Comparison of ENCODE assay signal across 25 cellular contexts in the genomic region with DNA sequence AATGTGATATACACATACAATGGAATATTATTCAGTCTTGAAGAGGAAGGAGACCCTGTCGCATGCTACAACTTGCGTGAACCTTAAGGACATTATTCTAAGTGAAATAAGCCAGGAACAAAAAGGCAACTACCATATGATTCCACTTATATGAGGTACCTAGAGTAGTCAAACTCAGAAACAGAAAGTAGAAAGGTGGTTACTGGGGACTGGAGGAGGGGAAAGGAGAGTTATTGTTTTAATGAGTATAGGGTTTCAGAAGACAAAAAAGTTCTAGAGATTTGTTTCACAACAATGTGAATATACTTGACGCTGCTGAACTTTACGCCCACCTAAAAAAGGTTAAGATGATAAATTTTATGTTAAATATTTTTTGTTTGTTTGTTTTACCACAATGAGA.
"Had no signal": no experiment of that assay in that cellular context is flagged by ENCODE, and none has a peak within 500 bp of the region (broad histone marks: within the 10 kb centered on the region; RNA-seq: fewer than 3 reads in every experiment).

No MANE protein-coding gene starts in this region.

- ATAC-seq: activated CD8-positive, alpha-beta memory T cell treated with anti-CD3 and anti-CD28 coated beads, Interleukin-2, amount 10 ng/mL, durations not matched to agents 7 days and 5 days; effector memory CD8-positive, alpha-beta T cell; gastroesophageal sphincter; natural killer cell; psoas muscle; stimulated activated memory B cell treated with anti-CD40 and anti-IgM and Interleukin-4, amounts not matched to agents 10 μg/mL and 1 μg/mL and 100 μg/mL, for 72 hours; upper lobe of right lung had no signal

- DNase-seq: activated CD4-positive, alpha-beta memory T cell treated with anti-CD3 and anti-CD28 coated beads, Interleukin-2, amount 10 ng/mL, durations not matched to agents 7 days and 5 days; activated CD4-positive, alpha-beta T cell treated with anti-CD3 and anti-CD28 coated beads, Interleukin-2, amount 10 ng/mL, durations not matched to agents 24 days and 14 days; activated CD8-positive, alpha-beta memory T cell treated with anti-CD3 and anti-CD28 coated beads, Interleukin-2, amount 10 ng/mL, durations not matched to agents 7 days and 5 days; activated gamma-delta T cell; activated naive CD4-positive, alpha-beta T cell treated with anti-CD3 and anti-CD28 coated beads, Interleukin-2, amount 10 ng/mL, durations not matched to agents 7 days and 5 days; amygdala; caudate nucleus; cortex of kidney; effector memory CD8-positive, alpha-beta T cell; erythroblast; islet precursor cell; left ventricle myocardium inferior; mesendoderm; natural killer cell; occipital lobe; psoas muscle; stimulated activated CD4-positive, alpha-beta T cell treated with anti-CD3 and anti-CD28 coated beads, Interleukin-1b, Interleukin-23, amount 100 ng/mL, for 48 hours; stimulated activated CD4-positive, alpha-beta T cell treated with anti-CD3 and anti-CD28 coated beads, Interleukin-4, amount 100 ng/mL, for 4 hours; stimulated activated CD8-positive, alpha-beta memory T cell treated with anti-CD3 and anti-CD28 coated beads, Interleukin-4, amount 100 ng/mL, for 48 hours; T-helper 9 cell; tibial artery; upper lobe of right lung; WERI-Rb-1 had no signal
